1 cellular context compared by ENCODE assay signal in the genomic region with DNA sequence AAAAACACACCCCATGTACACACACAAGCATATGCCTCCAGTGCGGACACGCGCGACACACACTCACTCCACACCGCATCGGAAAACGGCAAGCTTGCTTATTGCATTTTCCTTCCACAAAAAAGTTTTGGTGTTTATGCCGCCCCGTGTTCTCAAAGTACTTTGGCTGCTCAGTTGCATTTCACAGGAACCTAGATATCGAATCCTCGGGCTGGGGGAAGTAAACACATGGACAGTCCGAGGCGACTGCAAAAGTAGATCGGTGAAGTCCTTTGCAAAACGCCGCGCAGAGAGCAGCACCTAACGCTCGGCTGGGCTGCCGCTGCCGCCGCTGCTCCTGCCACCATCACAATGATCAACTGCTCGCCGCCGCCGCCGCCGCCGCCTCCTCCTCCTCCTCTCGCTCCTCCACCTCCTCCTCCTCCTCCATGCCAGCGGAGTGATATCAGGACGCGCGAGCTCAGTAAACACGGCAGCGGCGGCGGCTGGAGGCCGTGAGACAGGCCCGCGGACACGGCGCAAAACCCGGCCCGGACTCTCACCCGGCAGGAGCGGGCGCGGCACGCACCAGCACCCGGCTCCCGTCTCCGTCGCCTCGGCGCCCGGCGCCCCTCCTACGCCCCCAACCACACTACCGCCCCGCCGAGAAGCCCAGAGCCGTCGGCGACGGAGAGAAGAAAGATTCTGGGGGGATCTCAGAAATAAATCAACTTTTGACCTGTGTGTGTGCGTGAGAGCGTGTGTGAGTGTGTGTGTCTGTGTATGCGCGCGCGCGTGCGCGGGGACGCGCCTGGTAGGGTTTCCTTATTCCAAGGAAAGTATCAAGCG.
TF ChIP-seq lines count a peak whose summit lies in the region.

A gene (minus strand): TSS at position 441 of the 828 bp plus-strand sequence. CDS start 857 bp downstream, outside the sequence.

TF ChIP-seq in H1, 55 proteins besides CTCF, POLR2A, EP300 and RAD21 (continued from another document):
- TF ChIP-seq CTBP2 (IDR thresholded peaks at IDR 0.05; ENCODE audit: borderline replicate concordance, insufficient read depth, insufficient read length, low read length) = peak; percentile 78
- TF ChIP-seq CBX8 (IDR thresholded peaks at IDR 0.05; ENCODE audit: borderline replicate concordance, low read depth, low read length) = no peak
- TF ChIP-seq TAF1 (IDR thresholded peaks at IDR 0.05; ENCODE audit: low read depth, low read length) = peak; percentile 71
- no peak for TF ChIP-seq RNF2 (IDR thresholded peaks at IDR 0.05; ENCODE audit: borderline replicate concordance, low read depth, low read length, missing control alignments, poor library complexity, severe bottlenecking)
- TF ChIP-seq GABPA (IDR thresholded peaks at IDR 0.05; ENCODE audit: borderline replicate concordance, insufficient read depth, low read length) = no peak
- TF ChIP-seq SAP30 (IDR thresholded peaks at IDR 0.05; ENCODE audit: insufficient read depth, insufficient replicate concordance, low read length) = no peak
- no peak for TF ChIP-seq ZNF274 (IDR thresholded peaks at IDR 0.05; ENCODE audit: borderline replicate concordance, extremely low read depth, low read length)
- TF ChIP-seq TCF12 (IDR thresholded peaks at IDR 0.05; ENCODE audit: low read depth, low read length) = no peak
- peak; percentile 53; the same call in 1 of the 2 replicates for TF ChIP-seq YY1 (IDR thresholded peaks at IDR 0.05; ENCODE audit: low read depth, low read length)
- peak; percentile 29; the same call in 1 of the 2 replicates for TF ChIP-seq NRF1 (IDR thresholded peaks at IDR 0.05; ENCODE audit: low read depth, low read length)
- 0 out of 2 replicates have a peak, but pooled peaks have one; percentile 4 for TF ChIP-seq SUZ12 (IDR thresholded peaks at IDR 0.05; ENCODE audit: low read length)
- TF ChIP-seq ASH2L (IDR thresholded peaks at IDR 0.05; ENCODE audit: low read length) = peak; percentile 82
- no peak for TF ChIP-seq MAFK (IDR thresholded peaks at IDR 0.05; ENCODE audit: low read depth, low read length)
- TF ChIP-seq PHF8 (conservative IDR thresholded peaks at IDR 0.05; ENCODE audit: low read depth, low read length) = no peak
- no peak for TF ChIP-seq SRF (IDR thresholded peaks at IDR 0.05; ENCODE audit: low read depth, low read length)
- no peak; the same call in 1 of the 2 replicates for TF ChIP-seq KDM1A (IDR thresholded peaks at IDR 0.05; ENCODE audit: borderline replicate concordance, low read length)
- 0 out of 2 replicates have a peak, but pooled peaks have one; percentile 49 for TF ChIP-seq SP4 (IDR thresholded peaks at IDR 0.05; ENCODE audit: low read length)
- peak; percentile 36 for TF ChIP-seq TAF7 (optimal IDR thresholded peaks at IDR 0.05; ENCODE audit: borderline replicate concordance, low read depth, low read length)
- TF ChIP-seq, protein P1, sequence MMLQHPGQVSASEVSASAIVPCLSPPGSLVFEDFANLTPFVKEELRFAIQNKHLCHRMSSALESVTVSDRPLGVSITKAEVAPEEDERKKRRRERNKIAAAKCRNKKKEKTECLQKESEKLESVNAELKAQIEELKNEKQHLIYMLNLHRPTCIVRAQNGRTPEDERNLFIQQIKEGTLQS (IDR thresholded peaks at IDR 0.05; ENCODE audit: insufficient read depth, low read depth, low read length) = no peak
- peak; percentile 44 for TF ChIP-seq KDM4A (IDR thresholded peaks at IDR 0.05; ENCODE audit: low read depth, low read length, severe bottlenecking)
- no peak for TF ChIP-seq SIRT6 (IDR thresholded peaks at IDR 0.05; ENCODE audit: low read length)
- TF ChIP-seq POU5F1 (IDR thresholded peaks at IDR 0.05; ENCODE audit: low read depth, low read length) = no peak
- TF ChIP-seq BCL11A (IDR thresholded peaks at IDR 0.05; ENCODE audit: low read depth in 2 of 2, low read length in 2 of 2) = no peak
- TF ChIP-seq RXRA (IDR thresholded peaks at IDR 0.05; ENCODE audit: insufficient read depth, low read depth, low read length) = no peak
- TF ChIP-seq HDAC6 (IDR thresholded peaks at IDR 0.05; ENCODE audit: low read depth, low read length) = no peak
- no peak; the same call in 1 of the 2 replicates for TF ChIP-seq KDM5A (IDR thresholded peaks at IDR 0.05; ENCODE audit: low read length)
- TF ChIP-seq TBP (IDR thresholded peaks at IDR 0.05; ENCODE audit: low read depth, low read length) = peak; percentile 69; the same call in 1 of the 2 replicates
- TF ChIP-seq CBX5 (IDR thresholded peaks at IDR 0.05; ENCODE audit: low read depth, low read length) = no peak
- TF ChIP-seq SP1 (IDR thresholded peaks at IDR 0.05; ENCODE audit: low read depth, low read length) = peak; percentile 91
- no peak for TF ChIP-seq SIX5 (IDR thresholded peaks at IDR 0.05; ENCODE audit: low read depth, low read length)
- no peak for TF ChIP-seq BRCA1 (IDR thresholded peaks at IDR 0.05; ENCODE audit: low read depth, low read length)
- TF ChIP-seq, protein P2, sequence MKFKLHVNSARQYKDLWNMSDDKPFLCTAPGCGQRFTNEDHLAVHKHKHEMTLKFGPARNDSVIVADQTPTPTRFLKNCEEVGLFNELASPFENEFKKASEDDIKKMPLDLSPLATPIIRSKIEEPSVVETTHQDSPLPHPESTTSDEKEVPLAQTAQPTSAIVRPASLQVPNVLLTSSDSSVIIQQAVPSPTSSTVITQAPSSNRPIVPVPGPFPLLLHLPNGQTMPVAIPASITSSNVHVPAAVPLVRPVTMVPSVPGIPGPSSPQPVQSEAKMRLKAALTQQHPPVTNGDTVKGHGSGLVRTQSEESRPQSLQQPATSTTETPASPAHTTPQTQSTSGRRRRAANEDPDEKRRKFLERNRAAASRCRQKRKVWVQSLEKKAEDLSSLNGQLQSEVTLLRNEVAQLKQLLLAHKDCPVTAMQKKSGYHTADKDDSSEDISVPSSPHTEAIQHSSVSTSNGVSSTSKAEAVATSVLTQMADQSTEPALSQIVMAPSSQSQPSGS (IDR thresholded peaks at IDR 0.05; ENCODE audit: low read length) = 0 out of 2 replicates have a peak, but pooled peaks have one; percentile 33
- peak in 1 of 2 experiments; percentile 86; a peak in 2 of 4 replicates for TF ChIP-seq SIN3A (conservative IDR thresholded peaks at IDR 0.05 in 1 of 2, IDR thresholded peaks at IDR 0.05 in 1 of 2; ENCODE audit: low read depth in 1 of 2, low read length in 2 of 2)
- no peak for TF ChIP-seq CEBPB (IDR thresholded peaks at IDR 0.05; ENCODE audit: low read depth, low read length)
- TF ChIP-seq EGR1 (IDR thresholded peaks at IDR 0.05; ENCODE audit: borderline replicate concordance, low read depth, low read length) = no peak
- no peak for TF ChIP-seq JUN (IDR thresholded peaks at IDR 0.05; ENCODE audit: low read depth, low read length)
- TF ChIP-seq NANOG (IDR thresholded peaks at IDR 0.05; ENCODE audit: insufficient read depth, low read depth, low read length, poor library complexity, severe bottlenecking) = no peak
- TF ChIP-seq, protein P3, sequence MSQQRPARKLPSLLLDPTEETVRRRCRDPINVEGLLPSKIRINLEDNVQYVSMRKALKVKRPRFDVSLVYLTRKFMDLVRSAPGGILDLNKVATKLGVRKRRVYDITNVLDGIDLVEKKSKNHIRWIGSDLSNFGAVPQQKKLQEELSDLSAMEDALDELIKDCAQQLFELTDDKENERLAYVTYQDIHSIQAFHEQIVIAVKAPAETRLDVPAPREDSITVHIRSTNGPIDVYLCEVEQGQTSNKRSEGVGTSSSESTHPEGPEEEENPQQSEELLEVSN (IDR thresholded peaks at IDR 0.05) = peak; percentile 42; the same call in 1 of the 2 replicates
- TF ChIP-seq CHD1 (IDR thresholded peaks at IDR 0.05; ENCODE audit: low read depth, low read length) = no peak
- peak; percentile 67; the same call in 1 of the 2 replicates for TF ChIP-seq TEAD4 (IDR thresholded peaks at IDR 0.05; ENCODE audit: low read depth, low read length)
- TF ChIP-seq, protein P4, sequence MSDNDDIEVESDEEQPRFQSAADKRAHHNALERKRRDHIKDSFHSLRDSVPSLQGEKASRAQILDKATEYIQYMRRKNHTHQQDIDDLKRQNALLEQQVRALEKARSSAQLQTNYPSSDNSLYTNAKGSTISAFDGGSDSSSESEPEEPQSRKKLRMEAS (IDR thresholded peaks at IDR 0.05) = peak; percentile 87
- TF ChIP-seq POLR2AphosphoS5 (IDR thresholded peaks at IDR 0.05; ENCODE audit: low read depth, low read length) = no peak
- no peak for TF ChIP-seq FOSL1 (IDR thresholded peaks at IDR 0.05; ENCODE audit: insufficient read depth, low read depth, low read length)
- TF ChIP-seq JUND (IDR thresholded peaks at IDR 0.05; ENCODE audit: low read length) = no peak
- peak; percentile 35; the same call in 1 of the 2 replicates for TF ChIP-seq RFX5 (IDR thresholded peaks at IDR 0.05; ENCODE audit: borderline replicate concordance, low read depth, low read length)
- TF ChIP-seq, protein P5, sequence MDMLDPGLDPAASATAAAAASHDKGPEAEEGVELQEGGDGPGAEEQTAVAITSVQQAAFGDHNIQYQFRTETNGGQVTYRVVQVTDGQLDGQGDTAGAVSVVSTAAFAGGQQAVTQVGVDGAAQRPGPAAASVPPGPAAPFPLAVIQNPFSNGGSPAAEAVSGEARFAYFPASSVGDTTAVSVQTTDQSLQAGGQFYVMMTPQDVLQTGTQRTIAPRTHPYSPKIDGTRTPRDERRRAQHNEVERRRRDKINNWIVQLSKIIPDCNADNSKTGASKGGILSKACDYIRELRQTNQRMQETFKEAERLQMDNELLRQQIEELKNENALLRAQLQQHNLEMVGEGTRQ (IDR thresholded peaks at IDR 0.05; ENCODE audit: low read length) = no peak
- TF ChIP-seq EZH2 (IDR thresholded peaks at IDR 0.05; ENCODE audit: low read depth, low read length, severe bottlenecking) = peak; percentile 18
- TF ChIP-seq GTF2F1 (IDR thresholded peaks at IDR 0.05; ENCODE audit: borderline replicate concordance, low read depth, low read length) = no peak
- peak; percentile 80 for TF ChIP-seq CREB1 (IDR thresholded peaks at IDR 0.05)
- peak; percentile 93 for TF ChIP-seq BACH1 (IDR thresholded peaks at IDR 0.05; ENCODE audit: low read length)
- TF ChIP-seq SP2 (IDR thresholded peaks at IDR 0.05; ENCODE audit: low read length) = no peak
- TF ChIP-seq, protein P6, sequence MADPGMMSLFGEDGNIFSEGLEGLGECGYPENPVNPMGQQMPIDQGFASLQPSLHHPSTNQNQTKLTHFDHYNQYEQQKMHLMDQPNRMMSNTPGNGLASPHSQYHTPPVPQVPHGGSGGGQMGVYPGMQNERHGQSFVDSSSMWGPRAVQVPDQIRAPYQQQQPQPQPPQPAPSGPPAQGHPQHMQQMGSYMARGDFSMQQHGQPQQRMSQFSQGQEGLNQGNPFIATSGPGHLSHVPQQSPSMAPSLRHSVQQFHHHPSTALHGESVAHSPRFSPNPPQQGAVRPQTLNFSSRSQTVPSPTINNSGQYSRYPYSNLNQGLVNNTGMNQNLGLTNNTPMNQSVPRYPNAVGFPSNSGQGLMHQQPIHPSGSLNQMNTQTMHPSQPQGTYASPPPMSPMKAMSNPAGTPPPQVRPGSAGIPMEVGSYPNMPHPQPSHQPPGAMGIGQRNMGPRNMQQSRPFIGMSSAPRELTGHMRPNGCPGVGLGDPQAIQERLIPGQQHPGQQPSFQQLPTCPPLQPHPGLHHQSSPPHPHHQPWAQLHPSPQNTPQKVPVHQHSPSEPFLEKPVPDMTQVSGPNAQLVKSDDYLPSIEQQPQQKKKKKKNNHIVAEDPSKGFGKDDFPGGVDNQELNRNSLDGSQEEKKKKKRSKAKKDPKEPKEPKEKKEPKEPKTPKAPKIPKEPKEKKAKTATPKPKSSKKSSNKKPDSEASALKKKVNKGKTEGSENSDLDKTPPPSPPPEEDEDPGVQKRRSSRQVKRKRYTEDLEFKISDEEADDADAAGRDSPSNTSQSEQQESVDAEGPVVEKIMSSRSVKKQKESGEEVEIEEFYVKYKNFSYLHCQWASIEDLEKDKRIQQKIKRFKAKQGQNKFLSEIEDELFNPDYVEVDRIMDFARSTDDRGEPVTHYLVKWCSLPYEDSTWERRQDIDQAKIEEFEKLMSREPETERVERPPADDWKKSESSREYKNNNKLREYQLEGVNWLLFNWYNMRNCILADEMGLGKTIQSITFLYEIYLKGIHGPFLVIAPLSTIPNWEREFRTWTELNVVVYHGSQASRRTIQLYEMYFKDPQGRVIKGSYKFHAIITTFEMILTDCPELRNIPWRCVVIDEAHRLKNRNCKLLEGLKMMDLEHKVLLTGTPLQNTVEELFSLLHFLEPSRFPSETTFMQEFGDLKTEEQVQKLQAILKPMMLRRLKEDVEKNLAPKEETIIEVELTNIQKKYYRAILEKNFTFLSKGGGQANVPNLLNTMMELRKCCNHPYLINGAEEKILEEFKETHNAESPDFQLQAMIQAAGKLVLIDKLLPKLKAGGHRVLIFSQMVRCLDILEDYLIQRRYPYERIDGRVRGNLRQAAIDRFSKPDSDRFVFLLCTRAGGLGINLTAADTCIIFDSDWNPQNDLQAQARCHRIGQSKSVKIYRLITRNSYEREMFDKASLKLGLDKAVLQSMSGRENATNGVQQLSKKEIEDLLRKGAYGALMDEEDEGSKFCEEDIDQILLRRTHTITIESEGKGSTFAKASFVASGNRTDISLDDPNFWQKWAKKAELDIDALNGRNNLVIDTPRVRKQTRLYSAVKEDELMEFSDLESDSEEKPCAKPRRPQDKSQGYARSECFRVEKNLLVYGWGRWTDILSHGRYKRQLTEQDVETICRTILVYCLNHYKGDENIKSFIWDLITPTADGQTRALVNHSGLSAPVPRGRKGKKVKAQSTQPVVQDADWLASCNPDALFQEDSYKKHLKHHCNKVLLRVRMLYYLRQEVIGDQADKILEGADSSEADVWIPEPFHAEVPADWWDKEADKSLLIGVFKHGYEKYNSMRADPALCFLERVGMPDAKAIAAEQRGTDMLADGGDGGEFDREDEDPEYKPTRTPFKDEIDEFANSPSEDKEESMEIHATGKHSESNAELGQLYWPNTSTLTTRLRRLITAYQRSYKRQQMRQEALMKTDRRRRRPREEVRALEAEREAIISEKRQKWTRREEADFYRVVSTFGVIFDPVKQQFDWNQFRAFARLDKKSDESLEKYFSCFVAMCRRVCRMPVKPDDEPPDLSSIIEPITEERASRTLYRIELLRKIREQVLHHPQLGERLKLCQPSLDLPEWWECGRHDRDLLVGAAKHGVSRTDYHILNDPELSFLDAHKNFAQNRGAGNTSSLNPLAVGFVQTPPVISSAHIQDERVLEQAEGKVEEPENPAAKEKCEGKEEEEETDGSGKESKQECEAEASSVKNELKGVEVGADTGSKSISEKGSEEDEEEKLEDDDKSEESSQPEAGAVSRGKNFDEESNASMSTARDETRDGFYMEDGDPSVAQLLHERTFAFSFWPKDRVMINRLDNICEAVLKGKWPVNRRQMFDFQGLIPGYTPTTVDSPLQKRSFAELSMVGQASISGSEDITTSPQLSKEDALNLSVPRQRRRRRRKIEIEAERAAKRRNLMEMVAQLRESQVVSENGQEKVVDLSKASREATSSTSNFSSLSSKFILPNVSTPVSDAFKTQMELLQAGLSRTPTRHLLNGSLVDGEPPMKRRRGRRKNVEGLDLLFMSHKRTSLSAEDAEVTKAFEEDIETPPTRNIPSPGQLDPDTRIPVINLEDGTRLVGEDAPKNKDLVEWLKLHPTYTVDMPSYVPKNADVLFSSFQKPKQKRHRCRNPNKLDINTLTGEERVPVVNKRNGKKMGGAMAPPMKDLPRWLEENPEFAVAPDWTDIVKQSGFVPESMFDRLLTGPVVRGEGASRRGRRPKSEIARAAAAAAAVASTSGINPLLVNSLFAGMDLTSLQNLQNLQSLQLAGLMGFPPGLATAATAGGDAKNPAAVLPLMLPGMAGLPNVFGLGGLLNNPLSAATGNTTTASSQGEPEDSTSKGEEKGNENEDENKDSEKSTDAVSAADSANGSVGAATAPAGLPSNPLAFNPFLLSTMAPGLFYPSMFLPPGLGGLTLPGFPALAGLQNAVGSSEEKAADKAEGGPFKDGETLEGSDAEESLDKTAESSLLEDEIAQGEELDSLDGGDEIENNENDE (IDR thresholded peaks at IDR 0.05; ENCODE audit: insufficient replicate concordance, low read length) = no peak
- TF ChIP-seq CHD2 (IDR thresholded peaks at IDR 0.05; ENCODE audit: low read length) = peak; percentile 78
- TF ChIP-seq RBBP5 (IDR thresholded peaks at IDR 0.05; ENCODE audit: borderline replicate concordance, low read depth, low read length) = no peak
